ENCODE assay signal across 10 cellular contexts in the genomic region with DNA sequence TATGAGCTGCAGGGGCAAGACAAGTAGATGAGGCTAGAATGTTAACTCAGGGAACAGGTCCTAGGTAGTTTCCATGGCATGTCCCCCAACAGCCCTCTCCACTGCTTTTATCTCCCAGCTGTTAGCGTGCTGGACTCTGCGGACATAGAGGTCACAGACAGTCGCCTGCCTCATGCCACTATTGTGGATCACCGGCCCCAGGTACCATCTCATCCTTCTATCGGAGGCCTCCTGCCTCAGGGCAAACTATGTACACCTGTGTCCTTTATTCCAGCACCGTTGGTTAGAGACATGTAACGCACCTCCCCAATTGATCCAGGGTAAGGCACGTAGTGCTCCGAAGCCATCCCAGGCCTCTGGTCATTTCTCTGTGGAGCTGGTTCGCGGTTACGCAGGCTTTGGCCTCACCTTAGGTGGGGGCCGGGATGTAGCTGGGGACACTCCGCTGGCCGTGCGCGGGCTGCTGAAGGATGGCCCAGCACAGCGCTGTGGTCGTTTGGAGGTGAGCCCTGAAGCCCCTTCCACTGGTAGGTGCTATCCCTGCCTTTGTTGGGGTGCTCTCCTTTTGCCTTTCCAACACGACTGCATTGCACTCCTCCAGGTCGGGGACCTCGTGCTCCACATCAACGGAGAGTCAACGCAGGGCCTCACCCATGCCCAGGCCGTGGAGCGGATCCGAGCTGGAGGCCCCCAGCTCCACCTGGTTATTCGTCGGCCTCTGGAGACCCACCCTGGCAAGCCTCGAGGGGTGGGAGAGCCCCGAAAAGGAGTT. TPM values are rescaled to one million over a fixed set of nuclear protein-coding genes. Genes with fewer than 3 reads are reported as not detected.
A peak's percentile ranks its signal among the peaks of the same experiment; 100 is the strongest.
DNase-seq lines count a peak whose midpoint lies in the region; ATAC-seq and TF ChIP-seq lines count a peak whose summit lies in the region.
"Had no signal": no experiment of that assay in that cellular context is flagged by ENCODE, and none has a peak within 500 bp of the region (broad histone marks: within the 10 kb centered on the region; RNA-seq: fewer than 3 reads in every experiment).

No MANE protein-coding gene starts in this region.

- DNase-seq in activated naive CD4-positive, alpha-beta T cell treated with anti-CD3 and anti-CD28 coated beads, Interleukin-2, amount 10 ng/mL, durations not matched to agents 7 days and 5 days = no peak
- DNase-seq in activated naive CD4-positive, alpha-beta T cell treated with Interleukin-2 at 50 U/mL for 16 hours = no peak
- DNase-seq in activated naive CD8-positive, alpha-beta T cell treated with anti-CD3 and anti-CD28 coated beads, Interleukin-2, amount 50 U/mL, for 24 hours = no peak
- DNase-seq in lower lobe of right lung (no peak), tibial nerve (ENCODE audit: low spot score in 2 of 2) (no peak)

- H3K27me3 Mint-ChIP-seq in activated naive CD4-positive, alpha-beta T cell treated with anti-CD3 and anti-CD28 coated beads, Interleukin-2, amount 10 ng/mL, durations not matched to agents 7 days and 5 days = peaks cover 6% of the 10 kb centered on the region
- no peaks in the 10 kb centered on the region for H3K27me3 Mint-ChIP-seq in activated naive CD8-positive, alpha-beta T cell treated with anti-CD3 and anti-CD28 coated beads, Interleukin-2, amount 50 U/mL, for 24 hours

- no peak for ATAC-seq in activated naive CD8-positive, alpha-beta T cell treated with anti-CD3 and anti-CD28 coated beads, Interleukin-2, amount 50 U/mL, for 24 hours
- ATAC-seq in lower lobe of right lung = no peak
- ATAC-seq in GM21723 (IDR thresholded peaks at IDR 0.05; ENCODE audit: unreplicated experiment) = no peak
- ATAC-seq in HG03175 (IDR thresholded peaks at IDR 0.05; ENCODE audit: unreplicated experiment) = no peak
- ATAC-seq in HG03565 (IDR thresholded peaks at IDR 0.05; ENCODE audit: unreplicated experiment) = no peak

- peak overlapping the region; percentile 87 for H3K27ac ChIP-seq in lower lobe of right lung
- H3K27ac ChIP-seq in tibial nerve = peak overlapping the region; percentile 72 to 92 (median 89)

- H3K27me3 ChIP-seq in lower lobe of right lung (ENCODE audit: low read depth) (no peaks in the 10 kb centered on the region), tibial nerve (no peaks in the 10 kb centered on the region)
- H3K27me3 ChIP-seq: BE2C had no signal

- no peaks in the 10 kb centered on the region for H3K36me3 Mint-ChIP-seq in activated naive CD4-positive, alpha-beta T cell treated with anti-CD3 and anti-CD28 coated beads, Interleukin-2, amount 10 ng/mL, durations not matched to agents 7 days and 5 days
- no peaks in the 10 kb centered on the region for H3K36me3 Mint-ChIP-seq in activated naive CD8-positive, alpha-beta T cell treated with anti-CD3 and anti-CD28 coated beads, Interleukin-2, amount 50 U/mL, for 24 hours (ENCODE audit: low read depth)

- H3K36me3 ChIP-seq in lower lobe of right lung = no peaks in the 10 kb centered on the region
- H3K36me3 ChIP-seq in tibial nerve = no peaks in the 10 kb centered on the region
- H3K36me3 ChIP-seq: BE2C had no signal

- peaks cover 19% of the 10 kb centered on the region for H3K4me1 ChIP-seq in lower lobe of right lung
- H3K4me1 ChIP-seq in tibial nerve = peaks cover 0 to 20% (median 0%) of the 10 kb centered on the region in 4 donors

- no peaks in the 10 kb centered on the region for H3K9me3 ChIP-seq in lower lobe of right lung
- no peaks in the 10 kb centered on the region for H3K9me3 ChIP-seq in tibial nerve
- H3K9me3 ChIP-seq: BE2C had no signal

- no peaks in the 10 kb centered on the region for H3K9me3 Mint-ChIP-seq in activated naive CD4-positive, alpha-beta T cell treated with anti-CD3 and anti-CD28 coated beads, Interleukin-2, amount 10 ng/mL, durations not matched to agents 7 days and 5 days
- H3K9me3 Mint-ChIP-seq in activated naive CD8-positive, alpha-beta T cell treated with anti-CD3 and anti-CD28 coated beads, Interleukin-2, amount 50 U/mL, for 24 hours = no peaks in the 10 kb centered on the region
- H3K9me3 Mint-ChIP-seq: HFFc6 had no signal

- H3K4me3 ChIP-seq in lower lobe of right lung (no peak overlapping the region), tibial nerve (no peak overlapping the region)

- TF ChIP-seq EP300 in tibial nerve (IDR thresholded peaks at IDR 0.05) = no peak

- H3K27ac Mint-ChIP-seq in activated naive CD4-positive, alpha-beta T cell treated with anti-CD3 and anti-CD28 coated beads, Interleukin-2, amount 10 ng/mL, durations not matched to agents 7 days and 5 days = peak overlapping the region; percentile 90
- peak overlapping the region; percentile 90 for H3K27ac Mint-ChIP-seq in activated naive CD8-positive, alpha-beta T cell treated with anti-CD3 and anti-CD28 coated beads, Interleukin-2, amount 50 U/mL, for 24 hours

- intact Hi-C loops in lower lobe of right lung (cut with DNase I) = no loop called here

- 84 to 86% methylated on average over 25 to 31 of the region's 31 CpGs for WGBS in tibial nerve, 2 donors

- peaks cover 43% of the 10 kb centered on the region for H3K4me1 Mint-ChIP-seq in activated naive CD4-positive, alpha-beta T cell treated with anti-CD3 and anti-CD28 coated beads, Interleukin-2, amount 10 ng/mL, durations not matched to agents 7 days and 5 days
- H3K4me1 Mint-ChIP-seq in activated naive CD8-positive, alpha-beta T cell treated with anti-CD3 and anti-CD28 coated beads, Interleukin-2, amount 50 U/mL, for 24 hours = peaks cover 39% of the 10 kb centered on the region

- peak overlapping the region; percentile 76 for H3K4me3 Mint-ChIP-seq in activated naive CD4-positive, alpha-beta T cell treated with anti-CD3 and anti-CD28 coated beads, Interleukin-2, amount 10 ng/mL, durations not matched to agents 7 days and 5 days
- H3K4me3 Mint-ChIP-seq in activated naive CD8-positive, alpha-beta T cell treated with anti-CD3 and anti-CD28 coated beads, Interleukin-2, amount 50 U/mL, for 24 hours = peak overlapping the region; percentile 74

- TF ChIP-seq CTCF in lower lobe of right lung (IDR thresholded peaks at IDR 0.05) (no peak), tibial nerve (IDR thresholded peaks at IDR 0.05) (no peak)

- CTCF ChIA-PET in activated naive CD4-positive, alpha-beta T cell treated with anti-CD3 and anti-CD28 coated beads, Interleukin-2, amount 10 ng/mL, durations not matched to agents 7 days and 5 days (lab: Charles Lee) = interaction anchor here (1.5 kb wide), 1 partner anchor 9 kb away, joined by 4 read pairs; no protein-coding TSS in a partner anchor

- TF ChIP-seq POLR2A in tibial nerve (IDR thresholded peaks at IDR 0.05) = no peak

RNA-seq across cellular contexts. Expression of a gene that starts 2.2 kb away (rescaled TPM):
- total RNA-seq in lower lobe of right lung (6.7 TPM), tibial nerve (1 to 10 TPM; 1.7 to 8.1 (median 2.3) TPM)

RNA-seq across cellular contexts. Expression of a gene that starts 6.9 kb away (rescaled TPM):
- total RNA-seq in lower lobe of right lung = 91.8 TPM
- total RNA-seq in tibial nerve = 10 to 100 TPM; 22.0 to 34.7 (median 31.5) TPM

RNA-seq across cellular contexts. Expression of a gene that starts 21.4 kb away (rescaled TPM):
- total RNA-seq in lower lobe of right lung (13.1 TPM), tibial nerve (10 to 100 TPM; 18.2 to 32.4 (median 24.4) TPM)

RNA-seq across cellular contexts. Expression of a gene that starts 35.2 kb away (rescaled TPM):
- total RNA-seq in lower lobe of right lung (4.2 TPM), tibial nerve (1 to 10 TPM; 3.1 to 9.9 (median 7.7) TPM)

RNA-seq across cellular contexts. Expression of a gene that starts 41.2 kb away (rescaled TPM):
- 19.1 TPM for total RNA-seq in lower lobe of right lung
- 10 to 100 TPM; 28.8 to 38.8 (median 36.1) TPM for total RNA-seq in tibial nerve
